In the genomic region with DNA sequence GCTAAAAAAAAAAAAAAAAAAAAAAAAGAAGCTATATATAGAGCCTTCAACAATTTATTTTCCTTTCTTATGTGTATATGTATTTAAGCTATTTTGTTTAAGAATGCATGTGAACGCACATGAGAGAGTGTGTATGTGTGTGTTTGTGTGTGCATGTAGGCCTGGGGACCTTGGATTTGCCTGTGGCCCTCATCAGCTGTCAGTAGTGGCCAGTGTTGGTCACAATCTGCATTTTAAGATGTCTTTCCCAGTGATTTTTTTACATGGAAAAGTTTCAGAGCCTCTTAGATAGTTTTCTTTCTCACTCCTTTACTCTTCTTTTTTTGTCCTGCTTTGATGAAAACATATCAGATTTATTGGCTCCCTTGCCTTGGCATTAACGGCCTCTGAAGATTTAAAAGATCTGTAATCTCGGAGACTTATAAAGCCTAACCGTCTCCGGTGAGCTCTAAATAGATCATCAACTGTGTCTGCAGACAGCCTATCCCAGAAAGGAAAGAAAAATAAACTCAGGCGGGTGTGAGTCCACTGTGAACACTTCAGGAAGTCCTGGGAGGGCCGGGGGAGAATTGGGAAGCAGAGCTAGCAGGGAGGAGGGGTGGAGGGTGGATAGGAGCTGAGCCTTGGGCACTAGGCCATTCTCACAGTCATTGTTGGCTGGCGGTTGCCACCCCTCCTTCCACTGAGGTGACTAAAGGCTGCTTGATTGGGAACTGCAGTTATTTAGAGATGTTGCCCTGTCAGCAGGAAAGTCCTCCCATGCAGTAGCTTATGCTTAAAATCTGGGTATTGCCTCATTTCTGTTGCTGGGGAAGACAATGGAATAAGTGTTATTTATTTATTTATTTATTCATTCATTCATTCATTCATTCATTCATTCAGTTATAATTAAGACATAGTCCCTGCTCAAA, we compare ENCODE assay signal across 10 cellular contexts.
DNase-seq lines count a peak whose midpoint lies in the region; ATAC-seq, FAIRE-seq and TF ChIP-seq lines count a peak whose summit lies in the region.
"Had no signal": no experiment of that assay in that cellular context is flagged by ENCODE, and none has a peak within 500 bp of the region (broad histone marks: within the 10 kb centered on the region; RNA-seq: fewer than 3 reads in every experiment).

No MANE protein-coding gene starts in this region.

- no TSS peak for BruUV-seq in GM12878 (replicated peaks; lab: Mats Ljungman, UMichigan)

- no peak overlapping the region for H3K9ac ChIP-seq in GM12878 (ENCODE audit: control insufficient read depth, insufficient read depth, low read length)

- no peak for TF ChIP-seq POLR2A in GM12878 (IDR thresholded peaks at IDR 0.05; ENCODE audit: low read depth, low read length)
- TF ChIP-seq POLR2A in GM18505 (IDR thresholded peaks at IDR 0.05; ENCODE audit: borderline replicate concordance, extremely low read depth, insufficient read depth, insufficient read length): no peak

- SMC1A ChIA-PET in GM12878 (lab: Charles Lee; ENCODE audit: uncharacterized antibody, unreplicated experiment): interaction anchor here (1.0 to 1.6 kb wide), 2 partner anchors 19 to 53 kb away, joined by 3 read pairs; no protein-coding TSS in a partner anchor

- CTCF ChIA-PET in GM12878 (lab: Yijun Ruan, JAX): interaction anchor here (0.5 to 1.5 kb wide), 3 partner anchors 10 to 82 kb away, joined by 3 to 5 read pairs (median 4); no protein-coding TSS in a partner anchor

- no peaks in the 10 kb centered on the region for H3K27me3 ChIP-seq in GM12878 (replicated peaks in 1 of 2; ENCODE audit: control insufficient read depth in 2 of 2, insufficient read depth in 2 of 2, low read length in 1 of 2)
- H3K27me3 ChIP-seq in left ventricle myocardium inferior (ENCODE audit: low read depth): no peaks in the 10 kb centered on the region

- H3K4me2 ChIP-seq in GM12878 (ENCODE audit: control insufficient read depth, insufficient read depth): no peak overlapping the region

- H3K36me3 ChIP-seq in GM12878 (ENCODE audit: control insufficient read depth in 2 of 2, insufficient read depth in 2 of 2, low read length in 1 of 2) (peaks cover 0 to 7% of the 10 kb centered on the region in 2 experiments; a peak in 3 of 4 replicates), left ventricle myocardium inferior (no peaks in the 10 kb centered on the region)

- POLR2A ChIA-PET in GM12878 (lab: Charles Lee): interaction anchor here (0.5 to 0.6 kb wide), 2 partner anchors 46 to 71 kb away, joined by 4 to 6 read pairs; no protein-coding TSS in a partner anchor

- 85% methylated on average over 8 of the region's 8 CpGs for WGBS in GM12878 (ENCODE audit: insufficient coverage, insufficient replicate concordance, low lambda C conversion rate, missing lambda C conversion rate)

- no peaks in the 10 kb centered on the region for H4K20me1 ChIP-seq in GM12878 (ENCODE audit: control insufficient read depth, insufficient read depth)

- in situ Hi-C loops in GM12878 (cut with MboI): no loop called here

- H3K4me1 ChIP-seq in GM12878 (ENCODE audit: control insufficient read depth, insufficient read depth, low read length) (no peaks in the 10 kb centered on the region), left ventricle myocardium inferior (peaks cover 31% of the 10 kb centered on the region)

- ATAC-seq in GM12878: no peak
- no peak for ATAC-seq in HG03460 (IDR thresholded peaks at IDR 0.05; ENCODE audit: unreplicated experiment)
- no peak for ATAC-seq in GM18505 (IDR thresholded peaks at IDR 0.05; ENCODE audit: unreplicated experiment)

- DNase-seq in EH (ENCODE audit: low read depth) (peak; percentile 98), GM12878 (ENCODE audit: low read depth, low spot score) (no peak), left ventricle myocardium inferior (peak; percentile 86), renal cortical epithelial cell (ENCODE audit: low read depth) (peak; percentile 65), NCI-H1436 treated with DMSO at 0.1 percent for 48 hours (lab: John Stamatoyannopoulos, UW) (no peak)
- no peak for DNase-seq in stimulated activated CD8-positive, alpha-beta memory T cell treated with anti-CD3 and anti-CD28 coated beads, Interleukin-4, amount 100 ng/mL, for 48 hours
- DNase-seq: activated CD4-positive, alpha-beta memory T cell treated with anti-CD3 and anti-CD28 coated beads, Interleukin-2, amount 10 ng/mL, durations not matched to agents 7 days and 5 days had no signal

- H3K4me3 ChIP-seq in GM12878: no peak overlapping the region
- H3K4me3 ChIP-seq in left ventricle myocardium inferior: peak overlapping the region; percentile 49

- intact Hi-C loops in GM12878 (cut with micrococcal nuclease; ENCODE audit: unreplicated experiment) (no loop called here), left ventricle myocardium inferior (cut with micrococcal nuclease) (no loop called here)

- H3K9me3 ChIP-seq in GM12878 (replicated peaks; ENCODE audit: control insufficient read depth, insufficient read depth, low read length) (no peaks in the 10 kb centered on the region), left ventricle myocardium inferior (replicated peaks) (no peaks in the 10 kb centered on the region)

- no peak for TF ChIP-seq RAD21 in GM12878 (IDR thresholded peaks at IDR 0.05; ENCODE audit: insufficient read depth, low read depth, low read length)

- TF ChIP-seq EP300 in GM12878 (IDR thresholded peaks at IDR 0.05; ENCODE audit: borderline replicate concordance in 1 of 2, control insufficient read depth in 1 of 2, low read depth in 2 of 2, low read length in 2 of 2): no peak

- H2AFZ ChIP-seq in GM12878 (ENCODE audit: control insufficient read depth, low read depth, low read length): no peak overlapping the region

- no peak overlapping the region for H3K27ac ChIP-seq in GM12878 (ENCODE audit: control insufficient read depth, insufficient read depth)
- H3K27ac ChIP-seq in left ventricle myocardium inferior (replicated peaks): peak overlapping the region; percentile 93

- no peak for FAIRE-seq in GM12878 (lab: Jason Lieb, UNC)
- FAIRE-seq: G401.6 had no signal

- RAD21 ChIA-PET in GM12878 (lab: Charles Lee; ENCODE audit: unreplicated experiment): no interaction called here

- TF ChIP-seq CTCF in GM12878 (IDR thresholded peaks at IDR 0.05 in 2 of 3, conservative IDR thresholded peaks at IDR 0.05 in 1 of 3; ENCODE audit: control insufficient read depth in 2 of 3, extremely low read depth in 1 of 3, insufficient read depth in 1 of 3, low read depth in 3 of 3, low read length in 3 of 3) (no peak), left ventricle myocardium inferior (IDR thresholded peaks at IDR 0.05; ENCODE audit: borderline replicate concordance) (peak; percentile 19)

- H3K79me2 ChIP-seq in GM12878 (ENCODE audit: control insufficient read depth, insufficient read depth, low read length): no peaks in the 10 kb centered on the region

TF ChIP-seq in GM12878, 131 proteins besides CTCF, POLR2A, EP300 and RAD21:
- TF ChIP-seq JUND (IDR thresholded peaks at IDR 0.05; ENCODE audit: low read depth, low read length) (no peak), FOS (IDR thresholded peaks at IDR 0.05; ENCODE audit: borderline replicate concordance, extremely low read depth, insufficient read length) (no peak), ZNF24 (IDR thresholded peaks at IDR 0.05) (peak; percentile 85), NR2F1 (conservative IDR thresholded peaks at IDR 0.05) (no peak)
TF ChIP-seq in GM12878: peak in this region for 1.

Comparison
In these comparisons a context has a peak if more than half of its experiments do, and no peak if none do; other contexts are left out.
1. DNase-seq: peak in EH (single experiment), left ventricle myocardium inferior (single experiment) and renal cortical epithelial cell (single experiment); none in GM12878 (single experiment), NCI-H1436 treated with DMSO at 0.1 percent for 48 hours (single experiment) and stimulated activated CD8-positive, alpha-beta memory T cell treated with anti-CD3 and anti-CD28 coated beads, Interleukin-4, amount 100 ng/mL, for 48 hours (single experiment).